ENCODE assay signal across 13 cellular contexts in genomic region chr2:160365691-160366367, GRCh38.
DNase-seq lines count a peak whose midpoint lies in the region; ATAC-seq and TF ChIP-seq lines count a peak whose summit lies in the region.
"Had no signal": no experiment of that assay in that cellular context is flagged by ENCODE, and none has a peak within 500 bp of the region (broad histone marks: within the 10 kb centered on the region; RNA-seq: fewer than 3 reads in every experiment).

No MANE protein-coding gene starts in this region.

- peaks cover 0 to 49% (median 0%) of the 10 kb centered on the region in 9 donors for H3K36me3 ChIP-seq in heart right ventricle
- peaks cover 18% of the 10 kb centered on the region for H3K36me3 ChIP-seq in osteoblast (ENCODE audit: insufficient read depth, low read length)

- H3K4me2 ChIP-seq in osteoblast (ENCODE audit: insufficient read depth, low read length): no peak overlapping the region

- H3K27me3 ChIP-seq in heart right ventricle: no peaks in the 10 kb centered on the region
- no peaks in the 10 kb centered on the region for H3K27me3 ChIP-seq in osteoblast (ENCODE audit: insufficient read depth, low read length)
- H3K27me3 ChIP-seq: foreskin keratinocyte had no signal

- ATAC-seq in T-cell (replicated peaks in 1 of 4) (no peak), heart right ventricle (peak; percentile 57 to 79 (median 66)), HG03565 (IDR thresholded peaks at IDR 0.05; ENCODE audit: unreplicated experiment) (no peak), GM18505 (IDR thresholded peaks at IDR 0.05; ENCODE audit: unreplicated experiment) (no peak)
- ATAC-seq: activated T-helper 17 cell treated with anti-CD3 and anti-CD28 coated beads, Interleukin-2, amount 50 U/mL, for 72 hours; foreskin keratinocyte had no signal

- POLR2A ChIA-PET in T-cell (lab: Charles Lee): interaction anchor here (0.6 kb wide), 3 partner anchors 19 to 181 kb away, joined by 3 to 7 read pairs (median 4); no protein-coding TSS in a partner anchor

- H3K9me3 ChIP-seq in heart right ventricle (no peaks in the 10 kb centered on the region), osteoblast (ENCODE audit: low read depth, low read length) (no peaks in the 10 kb centered on the region)

- peaks cover 7 to 99% (median 91%) of the 10 kb centered on the region in 9 donors for H3K4me1 ChIP-seq in heart right ventricle
- peaks cover 52% of the 10 kb centered on the region for H3K4me1 ChIP-seq in osteoblast (ENCODE audit: insufficient read depth, low read length)

- TF ChIP-seq CTCF in heart right ventricle (IDR thresholded peaks at IDR 0.05) (no peak), osteoblast (IDR thresholded peaks at IDR 0.05; ENCODE audit: extremely low read depth, low read depth, low read length) (no peak)

- H3K36me3 Mint-ChIP-seq in T-cell: peaks cover 33% of the 10 kb centered on the region

- 37 to 52% methylated on average over 5 of the region's 5 CpGs for WGBS in heart right ventricle, 2 donors

- H3K27ac Mint-ChIP-seq in T-cell: peak overlapping the region; percentile 3 to 45
- H3K27ac Mint-ChIP-seq: activated T-helper 17 cell treated with anti-CD3 and anti-CD28 coated beads, Interleukin-2, amount 50 U/mL, for 72 hours had no signal

- H3K9me3 Mint-ChIP-seq in T-cell: no peaks in the 10 kb centered on the region
- H3K9me3 Mint-ChIP-seq: activated T-helper 17 cell treated with anti-CD3 and anti-CD28 coated beads, Interleukin-2, amount 50 U/mL, for 72 hours had no signal

- H3K4me1 Mint-ChIP-seq in T-cell: peaks cover 81 to 87% (median 85%) of the 10 kb centered on the region in 3 donors

- H3K27me3 Mint-ChIP-seq in T-cell: no peaks in the 10 kb centered on the region
- H3K27me3 Mint-ChIP-seq: activated T-helper 17 cell treated with anti-CD3 and anti-CD28 coated beads, Interleukin-2, amount 50 U/mL, for 72 hours had no signal

- H3K27ac ChIP-seq in heart right ventricle (peak overlapping the region in 8 of 10 donors; percentile 7 to 88 (median 64)), osteoblast (ENCODE audit: low read depth, low read length) (peak overlapping the region; percentile 1)
- H3K27ac ChIP-seq: foreskin keratinocyte had no signal

- peaks cover 95% of the 10 kb centered on the region for H3K79me2 ChIP-seq in osteoblast (ENCODE audit: insufficient read depth, low read length)

- DNase-seq in AG08395 (ENCODE audit: low spot score): peak; percentile 34
- no peak for DNase-seq in T-cell
- peak; percentile 59 to 77 for DNase-seq in heart right ventricle
- DNase-seq in osteoblast (ENCODE audit: insufficient read length, low spot score, missing footprints): no peak
- no peak for DNase-seq in cerebellar cortex (ENCODE audit: low spot score)
- DNase-seq in hepatic stellate cell (ENCODE audit: low spot score): no peak
- DNase-seq: activated CD4-positive, alpha-beta T cell treated with anti-CD3 and anti-CD28 coated beads for 48 hours; foreskin keratinocyte; NCI-H1092; NCI-H748 treated with DMSO at 0.1 percent for 48 hours had no signal

- no peak for TF ChIP-seq POLR2A in GM18505 (IDR thresholded peaks at IDR 0.05; ENCODE audit: borderline replicate concordance, extremely low read depth, insufficient read depth, insufficient read length)

- H3K4me3 Mint-ChIP-seq in T-cell: no peak overlapping the region
- H3K4me3 Mint-ChIP-seq: activated T-helper 17 cell treated with anti-CD3 and anti-CD28 coated beads, Interleukin-2, amount 50 U/mL, for 72 hours had no signal

- intact Hi-C loops in heart right ventricle (cut with DNase I): no loop called here

- H3K4me3 ChIP-seq in heart right ventricle: peak overlapping the region in 6 of 10 donors; percentile 9 to 31 (median 22)
- no peak overlapping the region for H3K4me3 ChIP-seq in osteoblast (ENCODE audit: insufficient read depth, low read length)

- no peak overlapping the region for H2AFZ ChIP-seq in osteoblast (ENCODE audit: low read length)

- H4K20me1 ChIP-seq in osteoblast (ENCODE audit: insufficient read depth, low read length): peaks cover 3% of the 10 kb centered on the region

- CTCF ChIA-PET in T-cell (lab: Charles Lee): interaction anchor here (0.6 to 1.7 kb wide), 2 partner anchors 12 to 48 kb away, joined by 3 to 4 read pairs; no protein-coding TSS in a partner anchor

Comparison
In these comparisons a context has a peak if more than half of its experiments do, and no peak if none do; other contexts are left out.
1. DNase-seq: peak in AG08395 (single experiment) and heart right ventricle (2 of 2); none in T-cell (0 of 34), osteoblast (single experiment), cerebellar cortex (single experiment) and hepatic stellate cell (single experiment).
2. ATAC-seq: peak in heart right ventricle (8 of 8); none in T-cell (0 of 4), HG03565 (single experiment) and GM18505 (single experiment).